In the genomic region with DNA sequence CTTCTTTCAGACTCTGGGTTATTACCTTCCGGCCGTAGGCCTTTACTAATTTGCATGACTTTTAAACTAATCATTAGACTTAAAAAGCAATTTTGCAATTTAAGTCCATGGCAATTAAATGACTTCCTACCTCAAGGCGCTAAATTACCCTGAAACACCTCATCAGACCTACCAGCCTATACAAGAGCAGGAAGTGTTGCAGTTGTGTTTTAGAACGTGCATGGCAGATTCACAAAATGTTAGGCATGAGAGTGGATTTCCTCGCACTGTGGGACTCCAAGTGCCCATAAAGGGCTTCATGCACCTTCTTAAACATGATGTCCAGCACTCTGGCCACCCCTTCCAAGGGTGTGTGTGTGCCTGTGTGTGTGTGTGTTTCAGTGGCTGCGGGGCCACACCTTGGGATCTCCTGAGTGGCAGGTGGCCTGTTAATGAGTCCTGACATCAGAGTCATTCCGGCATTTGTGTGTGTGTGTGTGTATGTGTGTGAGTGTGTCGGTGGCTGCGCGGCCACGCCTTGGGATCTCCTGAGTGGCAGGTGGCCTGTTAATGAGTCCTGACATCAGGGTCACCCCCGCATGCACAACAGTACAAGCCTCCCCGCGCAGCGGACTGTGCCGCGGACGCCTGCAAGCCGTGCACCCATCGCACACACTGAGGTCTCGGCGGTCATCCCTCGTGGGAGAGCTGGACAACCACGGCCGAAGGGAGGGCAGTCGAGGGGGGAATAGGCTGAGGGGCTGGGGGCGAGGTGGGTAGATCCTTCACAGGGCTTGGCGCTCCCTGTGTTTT, we compare ENCODE assay signal across 8 cellular contexts. TPM values are rescaled to one million over a fixed set of nuclear protein-coding genes. Genes with fewer than 3 reads are reported as not detected.
DNase-seq lines count a peak whose midpoint lies in the region; ATAC-seq and TF ChIP-seq lines count a peak whose summit lies in the region.

No MANE protein-coding gene starts in this region.

- H3K4me3 ChIP-seq in choroid plexus epithelial cell (ENCODE audit: low read depth, low read length) (peak overlapping the region; percentile 94), left lung (peak overlapping the region; percentile 75 to 82)

- peaks cover 13 to 57% of the 10 kb centered on the region in 2 donors for H3K4me1 ChIP-seq in left lung

- no peak for TF ChIP-seq CTCF in choroid plexus epithelial cell (conservative IDR thresholded peaks at IDR 0.05; ENCODE audit: low read depth, low read length)
- TF ChIP-seq CTCF in left lung (IDR thresholded peaks at IDR 0.05): no peak

- peak overlapping the region; percentile 97 to 98 for H3K27ac ChIP-seq in left lung

- no peaks in the 10 kb centered on the region for H3K27me3 ChIP-seq in left lung

- H3K36me3 ChIP-seq in left lung: no peaks in the 10 kb centered on the region

- no peaks in the 10 kb centered on the region for H3K9me3 ChIP-seq in left lung

- intact Hi-C loops in left lung (cut with DNase I): no loop called here

- ATAC-seq in GM18499 (IDR thresholded peaks at IDR 0.05; ENCODE audit: insufficient read depth, unreplicated experiment) (peak; percentile 40), HG02588 (IDR thresholded peaks at IDR 0.05; ENCODE audit: unreplicated experiment) (peak; percentile 36), left lung (peak; percentile 74)

- DNase-seq in NCI-H1092 treated with DMSO at 0.1 percent for 48 hours (lab: John Stamatoyannopoulos, UW): peak; percentile 57
- peak; percentile 17 for DNase-seq in activated CD4-positive, CD25-positive, alpha-beta regulatory T cell treated with anti-CD3 and anti-CD28 coated beads, Interleukin-2, amount 50 U/mL, for 16 hours (ENCODE audit: low read depth, low spot score)
- DNase-seq in choroid plexus epithelial cell (ENCODE audit: low read depth): peak; percentile 21
- DNase-seq in left lung: peak; percentile 78 to 89
- peak; percentile 46 for DNase-seq in stimulated activated CD4-positive, alpha-beta T cell treated with anti-CD3 and anti-CD28 coated beads, Interleukin-4, amount 100 ng/mL, for 1 hour
- DNase-seq in NCI-H226: no peak

RNA-seq across cellular contexts. Expression of a gene that starts 0.9 kb away (rescaled TPM):
- total RNA-seq in left lung: 10 to 100 TPM; 34.4 to 39.4 TPM
